Comparison of ENCODE assay signal across 1 cellular context in genomic region chr7:149284850-149285580, GRCh38.
TF ChIP-seq lines count a peak whose summit lies in the region.

No MANE protein-coding gene starts in this region.

TF ChIP-seq in SK-N-SH, 30 proteins besides CTCF, POLR2A, EP300 and RAD21 (continued from another document):
- TF ChIP-seq ZBTB33 (IDR thresholded peaks at IDR 0.05; ENCODE audit: borderline replicate concordance, low read depth), result no peak
TF ChIP-seq in SK-N-SH: peak in this region for 8.
